ENCODE assay signal across 1 cellular context in the genomic region with DNA sequence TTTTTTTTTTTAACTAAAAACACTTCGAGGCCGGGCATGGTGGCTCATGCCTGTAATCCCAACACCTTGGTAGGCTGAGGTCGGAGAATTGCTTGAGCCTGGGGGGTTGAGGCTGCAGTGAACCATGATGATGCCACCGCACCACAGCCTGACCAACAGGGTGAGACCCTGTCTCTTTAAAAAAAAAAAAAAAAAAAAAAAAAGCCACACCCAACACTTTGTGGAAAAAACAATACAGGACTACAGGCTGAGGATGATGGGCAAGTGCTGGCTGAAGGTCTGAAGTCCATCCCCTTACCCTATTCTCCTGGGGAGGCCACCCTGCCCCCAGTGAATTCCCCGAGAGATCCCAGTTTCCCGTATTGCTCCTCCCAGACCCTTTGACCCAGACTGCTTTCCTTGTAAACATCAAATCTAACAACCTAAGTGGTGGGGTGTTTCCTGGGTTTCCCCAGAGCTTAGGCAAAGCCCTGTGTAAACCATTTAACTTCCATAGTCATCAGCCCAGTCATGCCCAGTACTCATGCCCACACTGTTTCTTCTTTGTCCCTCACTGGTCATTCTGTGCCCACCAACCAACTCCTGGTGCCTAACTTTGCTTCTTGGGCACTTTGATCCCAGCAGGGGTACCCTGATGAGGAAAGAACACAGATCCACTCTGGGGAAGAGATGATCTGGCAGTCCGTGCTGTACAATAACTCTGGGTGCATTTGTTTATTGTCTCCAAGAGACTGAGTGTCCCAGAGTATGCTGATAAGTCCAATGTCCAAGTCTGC.
TF ChIP-seq lines count a peak whose summit lies in the region.

No MANE protein-coding gene starts in this region.

TF ChIP-seq in HepG2, 621 proteins besides CTCF, POLR2A, EP300 and RAD21 (continued from another document and continues in another):
- TF ChIP-seq ZNF646 (CRISPR knock-in tag; IDR thresholded peaks at IDR 0.05) (0 out of 2 replicates have a peak, but pooled peaks have one; percentile 47), CENPBD1 (CRISPR knock-in tag; IDR thresholded peaks at IDR 0.05; ENCODE audit: borderline replicate concordance, low read depth) (no peak), RXRA (CRISPR knock-in tag; IDR thresholded peaks at IDR 0.05) (peak; percentile 98), MEF2D (CRISPR knock-in tag; IDR thresholded peaks at IDR 0.05) (peak; percentile 64), RERE (CRISPR knock-in tag; IDR thresholded peaks at IDR 0.05; ENCODE audit: low read depth) (peak; percentile 84), HOXA3 (CRISPR knock-in tag; IDR thresholded peaks at IDR 0.05) (peak; percentile 45; the same call in 1 of the 2 replicates), IRF1 (CRISPR knock-in tag; IDR thresholded peaks at IDR 0.05; ENCODE audit: low read depth) (no peak), SIN3B (IDR thresholded peaks at IDR 0.05; ENCODE audit: low read length) (no peak), SYNCRIP (IDR thresholded peaks at IDR 0.05; ENCODE audit: insufficient read depth, low read depth, low read length) (no peak), HMGA1 (CRISPR knock-in tag; conservative IDR thresholded peaks at IDR 0.05) (no peak), FOXM1 (CRISPR knock-in tag; IDR thresholded peaks at IDR 0.05) (no peak), FOXA3 (CRISPR knock-in tag; IDR thresholded peaks at IDR 0.05) (peak; percentile 95), ZNF761 (CRISPR knock-in tag; conservative IDR thresholded peaks at IDR 0.05) (no peak), ZBTB43 (CRISPR knock-in tag; conservative IDR thresholded peaks at IDR 0.05) (peak; percentile 61; the same call in 1 of the 2 replicates), RBFOX2 (IDR thresholded peaks at IDR 0.05; ENCODE audit: low read depth, low read length) (no peak), FOXP4 (CRISPR knock-in tag; IDR thresholded peaks at IDR 0.05) (peak; percentile 94)
- TF ChIP-seq, protein P1, sequence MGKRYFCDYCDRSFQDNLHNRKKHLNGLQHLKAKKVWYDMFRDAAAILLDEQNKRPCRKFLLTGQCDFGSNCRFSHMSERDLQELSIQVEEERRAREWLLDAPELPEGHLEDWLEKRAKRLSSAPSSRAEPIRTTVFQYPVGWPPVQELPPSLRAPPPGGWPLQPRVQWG (CRISPR knock-in tag; IDR thresholded peaks at IDR 0.05; ENCODE audit: borderline replicate concordance, low read depth), result no peak
- TF ChIP-seq, protein P2, sequence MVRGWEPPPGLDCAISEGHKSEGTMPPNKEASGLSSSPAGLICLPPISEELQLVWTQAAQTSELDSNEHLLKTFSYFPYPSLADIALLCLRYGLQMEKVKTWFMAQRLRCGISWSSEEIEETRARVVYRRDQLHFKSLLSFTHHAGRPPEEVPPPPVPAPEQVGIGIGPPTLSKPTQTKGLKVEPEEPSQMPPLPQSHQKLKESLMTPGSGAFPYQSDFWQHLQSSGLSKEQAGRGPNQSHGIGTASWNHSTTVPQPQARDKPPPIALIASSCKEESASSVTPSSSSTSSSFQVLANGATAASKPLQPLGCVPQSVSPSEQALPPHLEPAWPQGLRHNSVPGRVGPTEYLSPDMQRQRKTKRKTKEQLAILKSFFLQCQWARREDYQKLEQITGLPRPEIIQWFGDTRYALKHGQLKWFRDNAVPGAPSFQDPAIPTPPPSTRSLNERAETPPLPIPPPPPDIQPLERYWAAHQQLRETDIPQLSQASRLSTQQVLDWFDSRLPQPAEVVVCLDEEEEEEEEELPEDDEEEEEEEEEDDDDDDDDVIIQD (CRISPR knock-in tag; IDR thresholded peaks at IDR 0.05; ENCODE audit: low read depth), result peak; percentile 59; the same call in 1 of the 2 replicates
- TF ChIP-seq, protein P3, sequence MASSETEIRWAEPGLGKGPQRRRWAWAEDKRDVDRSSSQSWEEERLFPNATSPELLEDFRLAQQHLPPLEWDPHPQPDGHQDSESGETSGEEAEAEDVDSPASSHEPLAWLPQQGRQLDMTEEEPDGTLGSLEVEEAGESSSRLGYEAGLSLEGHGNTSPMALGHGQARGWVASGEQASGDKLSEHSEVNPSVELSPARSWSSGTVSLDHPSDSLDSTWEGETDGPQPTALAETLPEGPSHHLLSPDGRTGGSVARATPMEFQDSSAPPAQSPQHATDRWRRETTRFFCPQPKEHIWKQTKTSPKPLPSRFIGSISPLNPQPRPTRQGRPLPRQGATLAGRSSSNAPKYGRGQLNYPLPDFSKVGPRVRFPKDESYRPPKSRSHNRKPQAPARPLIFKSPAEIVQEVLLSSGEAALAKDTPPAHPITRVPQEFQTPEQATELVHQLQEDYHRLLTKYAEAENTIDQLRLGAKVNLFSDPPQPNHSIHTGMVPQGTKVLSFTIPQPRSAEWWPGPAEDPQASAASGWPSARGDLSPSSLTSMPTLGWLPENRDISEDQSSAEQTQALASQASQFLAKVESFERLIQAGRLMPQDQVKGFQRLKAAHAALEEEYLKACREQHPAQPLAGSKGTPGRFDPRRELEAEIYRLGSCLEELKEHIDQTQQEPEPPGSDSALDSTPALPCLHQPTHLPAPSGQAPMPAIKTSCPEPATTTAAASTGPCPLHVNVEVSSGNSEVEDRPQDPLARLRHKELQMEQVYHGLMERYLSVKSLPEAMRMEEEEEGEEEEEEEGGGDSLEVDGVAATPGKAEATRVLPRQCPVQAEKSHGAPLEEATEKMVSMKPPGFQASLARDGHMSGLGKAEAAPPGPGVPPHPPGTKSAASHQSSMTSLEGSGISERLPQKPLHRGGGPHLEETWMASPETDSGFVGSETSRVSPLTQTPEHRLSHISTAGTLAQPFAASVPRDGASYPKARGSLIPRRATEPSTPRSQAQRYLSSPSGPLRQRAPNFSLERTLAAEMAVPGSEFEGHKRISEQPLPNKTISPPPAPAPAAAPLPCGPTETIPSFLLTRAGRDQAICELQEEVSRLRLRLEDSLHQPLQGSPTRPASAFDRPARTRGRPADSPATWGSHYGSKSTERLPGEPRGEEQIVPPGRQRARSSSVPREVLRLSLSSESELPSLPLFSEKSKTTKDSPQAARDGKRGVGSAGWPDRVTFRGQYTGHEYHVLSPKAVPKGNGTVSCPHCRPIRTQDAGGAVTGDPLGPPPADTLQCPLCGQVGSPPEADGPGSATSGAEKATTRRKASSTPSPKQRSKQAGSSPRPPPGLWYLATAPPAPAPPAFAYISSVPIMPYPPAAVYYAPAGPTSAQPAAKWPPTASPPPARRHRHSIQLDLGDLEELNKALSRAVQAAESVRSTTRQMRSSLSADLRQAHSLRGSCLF (CRISPR knock-in tag; IDR thresholded peaks at IDR 0.05; ENCODE audit: borderline replicate concordance), result no peak
- TF ChIP-seq, protein P4, sequence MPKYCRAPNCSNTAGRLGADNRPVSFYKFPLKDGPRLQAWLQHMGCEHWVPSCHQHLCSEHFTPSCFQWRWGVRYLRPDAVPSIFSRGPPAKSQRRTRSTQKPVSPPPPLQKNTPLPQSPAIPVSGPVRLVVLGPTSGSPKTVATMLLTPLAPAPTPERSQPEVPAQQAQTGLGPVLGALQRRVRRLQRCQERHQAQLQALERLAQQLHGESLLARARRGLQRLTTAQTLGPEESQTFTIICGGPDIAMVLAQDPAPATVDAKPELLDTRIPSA (CRISPR knock-in tag; IDR thresholded peaks at IDR 0.05; ENCODE audit: borderline replicate concordance), result no peak
